ENCODE assay signal across 10 cellular contexts in genomic region chr20:25538838-25539665, GRCh38. TPM values are rescaled to one million over a fixed set of nuclear protein-coding genes. Genes with fewer than 3 reads are reported as not detected.
DNase-seq lines count a peak whose midpoint lies in the region; ATAC-seq and TF ChIP-seq lines count a peak whose summit lies in the region.
"Had no signal": no experiment of that assay in that cellular context is flagged by ENCODE, and none has a peak within 500 bp of the region (broad histone marks: within the 10 kb centered on the region; RNA-seq: fewer than 3 reads in every experiment).

No MANE protein-coding gene starts in this region.

- H3K27ac ChIP-seq in MM.1S (ENCODE audit: low read length) (0 out of 2 replicates have a peak overlapping the region, but pooled peaks have one; percentile 8), rectal smooth muscle tissue (ENCODE audit: low read depth, low read length) (peak overlapping the region; percentile 21)

- no peaks in the 10 kb centered on the region for H3K9me3 ChIP-seq in MM.1S (replicated peaks; ENCODE audit: insufficient read depth, low read length)
- no peaks in the 10 kb centered on the region for H3K9me3 ChIP-seq in mucosa of descending colon

- no peaks in the 10 kb centered on the region for H3K27me3 ChIP-seq in MM.1S (replicated peaks; ENCODE audit: insufficient read depth, low read length)
- H3K27me3 ChIP-seq in rectal smooth muscle tissue (ENCODE audit: control insufficient read depth, insufficient read depth, low read length) = no peaks in the 10 kb centered on the region

- peak overlapping the region; percentile 35; the same call in 1 of the 2 replicates for H3K4me3 ChIP-seq in MM.1S (ENCODE audit: low read length)
- peak overlapping the region; percentile 56 for H3K4me3 ChIP-seq in rectal smooth muscle tissue (ENCODE audit: low read length)
- no peak overlapping the region for H3K4me3 ChIP-seq in mucosa of descending colon

- H3K4me2 ChIP-seq in MM.1S (ENCODE audit: low read depth, low read length) = peak overlapping the region; percentile 55

- peak overlapping the region; percentile 61 for H2AFZ ChIP-seq in MM.1S (ENCODE audit: low read length)

- intact Hi-C loops in mucosa of descending colon (cut with DNase I, micrococcal nuclease) = no loop called here

- ATAC-seq in GM18502 (IDR thresholded peaks at IDR 0.05; ENCODE audit: poor library complexity, unreplicated experiment) (peak; percentile 76), mucosa of descending colon (no peak), HG03354 (IDR thresholded peaks at IDR 0.05; ENCODE audit: poor library complexity, severe bottlenecking, unreplicated experiment) (no peak)

- TF ChIP-seq CTCF in MM.1S (IDR thresholded peaks at IDR 0.05; ENCODE audit: low read length) (no peak), mucosa of descending colon (IDR thresholded peaks at IDR 0.05) (no peak)

- DNase-seq in MM.1S = no peak
- DNase-seq in germinal center (ENCODE audit: low spot score) = peak; percentile 30
- no peak for DNase-seq in mucosa of descending colon
- no peak for DNase-seq in NCI-H146 (lab: John Stamatoyannopoulos, UW)
- no peak for DNase-seq in NCI-H2029 treated with DMSO at 0.1 percent for 48 hours (lab: John Stamatoyannopoulos, UW)
- DNase-seq: COR-L47, NCI-H524 treated with DMSO at 0.1 percent for 48 hours had no signal

- H3K9ac ChIP-seq in MM.1S (ENCODE audit: low read length) = peak overlapping the region; percentile 18; the same call in 1 of the 2 replicates
- no peak overlapping the region for H3K9ac ChIP-seq in rectal smooth muscle tissue (ENCODE audit: low read length)

- no peaks in the 10 kb centered on the region for H3F3A ChIP-seq in MM.1S (ENCODE audit: insufficient read depth, low read length)

- H3K4me1 ChIP-seq in MM.1S (ENCODE audit: low read length) (no peaks in the 10 kb centered on the region), rectal smooth muscle tissue (ENCODE audit: control insufficient read depth, insufficient read depth, low read length) (peaks cover 5% of the 10 kb centered on the region), mucosa of descending colon (ENCODE audit: low read depth) (no peaks in the 10 kb centered on the region)

- no peaks in the 10 kb centered on the region for H3K79me2 ChIP-seq in MM.1S (ENCODE audit: low read length)

- H3K36me3 ChIP-seq in MM.1S (replicated peaks; ENCODE audit: insufficient read depth, low read length) (no peaks in the 10 kb centered on the region), rectal smooth muscle tissue (ENCODE audit: control insufficient read depth, insufficient read depth, low read length) (no peaks in the 10 kb centered on the region), mucosa of descending colon (ENCODE audit: low read depth) (no peaks in the 10 kb centered on the region)

- H4K20me1 ChIP-seq in MM.1S (ENCODE audit: insufficient read depth, low read length) = no peaks in the 10 kb centered on the region

- no peaks in the 10 kb centered on the region for H3K9me2 ChIP-seq in MM.1S (replicated peaks; ENCODE audit: insufficient read depth, low read length)

RNA-seq across cellular contexts. Expression of gene NINL, which starts 46.3 kb away (rescaled TPM):
- 10 to 100 TPM in 1 of 3 donors, 1 to 10 TPM in 2; 1.8 to 15.1 (median 3.3) TPM for total RNA-seq in mucosa of descending colon
